Comparison of ENCODE assay signal across 1 cellular context in the genomic region with DNA sequence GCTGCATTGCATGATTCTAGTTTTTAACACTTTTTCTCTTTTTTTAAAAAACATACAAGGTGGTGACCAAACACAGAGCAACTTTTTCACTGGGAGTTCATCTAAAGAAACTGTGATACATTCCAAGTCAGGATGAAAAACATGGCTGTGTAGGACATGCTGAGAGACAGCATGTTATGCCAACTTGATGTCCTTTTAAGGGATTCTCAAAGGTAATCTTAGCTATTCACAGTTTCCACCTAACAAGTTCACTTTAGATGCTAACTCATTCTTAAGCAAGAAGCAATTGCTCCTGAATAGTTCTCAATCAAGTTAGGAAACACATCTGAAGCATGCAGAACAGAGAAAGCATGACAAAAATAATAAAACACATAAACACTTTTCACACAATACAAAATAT.
TF ChIP-seq lines count a peak whose summit lies in the region.

No MANE protein-coding gene starts in this region.

TF ChIP-seq in HepG2, 621 proteins besides CTCF, POLR2A, EP300 and RAD21:
- TF ChIP-seq POLR2G (IDR thresholded peaks at IDR 0.05; ENCODE audit: low read depth, low read length): no peak
- no peak for TF ChIP-seq ZNF775 (CRISPR knock-in tag; IDR thresholded peaks at IDR 0.05; ENCODE audit: borderline replicate concordance)
- no peak for TF ChIP-seq NFKBIZ (CRISPR knock-in tag; IDR thresholded peaks at IDR 0.05)
- TF ChIP-seq ZNF331 (CRISPR knock-in tag; IDR thresholded peaks at IDR 0.05): no peak
- TF ChIP-seq SALL2 (CRISPR knock-in tag; IDR thresholded peaks at IDR 0.05): no peak
- TF ChIP-seq, protein P1, sequence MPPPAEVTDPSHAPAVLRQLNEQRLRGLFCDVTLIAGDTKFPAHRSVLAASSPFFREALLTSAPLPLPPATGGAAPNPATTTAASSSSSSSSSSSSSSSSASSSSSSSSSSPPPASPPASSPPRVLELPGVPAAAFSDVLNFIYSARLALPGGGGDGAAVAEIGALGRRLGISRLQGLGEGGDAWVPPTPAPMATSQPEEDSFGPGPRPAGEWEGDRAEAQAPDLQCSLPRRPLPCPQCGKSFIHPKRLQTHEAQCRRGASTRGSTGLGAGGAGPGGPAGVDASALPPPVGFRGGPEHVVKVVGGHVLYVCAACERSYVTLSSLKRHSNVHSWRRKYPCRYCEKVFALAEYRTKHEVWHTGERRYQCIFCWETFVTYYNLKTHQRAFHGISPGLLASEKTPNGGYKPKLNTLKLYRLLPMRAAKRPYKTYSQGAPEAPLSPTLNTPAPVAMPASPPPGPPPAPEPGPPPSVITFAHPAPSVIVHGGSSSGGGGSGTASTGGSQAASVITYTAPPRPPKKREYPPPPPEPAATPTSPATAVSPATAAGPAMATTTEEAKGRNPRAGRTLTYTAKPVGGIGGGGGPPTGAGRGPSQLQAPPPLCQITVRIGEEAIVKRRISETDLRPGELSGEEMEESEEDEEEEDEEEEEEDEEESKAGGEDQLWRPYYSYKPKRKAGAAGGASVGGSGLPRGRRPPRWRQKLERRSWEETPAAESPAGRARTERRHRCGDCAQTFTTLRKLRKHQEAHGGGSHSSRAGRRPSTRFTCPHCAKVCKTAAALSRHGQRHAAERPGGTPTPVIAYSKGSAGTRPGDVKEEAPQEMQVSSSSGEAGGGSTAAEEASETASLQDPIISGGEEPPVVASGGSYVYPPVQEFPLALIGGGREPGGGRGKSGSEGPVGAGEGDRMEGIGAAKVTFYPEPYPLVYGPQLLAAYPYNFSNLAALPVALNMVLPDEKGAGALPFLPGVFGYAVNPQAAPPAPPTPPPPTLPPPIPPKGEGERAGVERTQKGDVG (CRISPR knock-in tag; IDR thresholded peaks at IDR 0.05; ENCODE audit: borderline replicate concordance): no peak
- TF ChIP-seq, protein P2, sequence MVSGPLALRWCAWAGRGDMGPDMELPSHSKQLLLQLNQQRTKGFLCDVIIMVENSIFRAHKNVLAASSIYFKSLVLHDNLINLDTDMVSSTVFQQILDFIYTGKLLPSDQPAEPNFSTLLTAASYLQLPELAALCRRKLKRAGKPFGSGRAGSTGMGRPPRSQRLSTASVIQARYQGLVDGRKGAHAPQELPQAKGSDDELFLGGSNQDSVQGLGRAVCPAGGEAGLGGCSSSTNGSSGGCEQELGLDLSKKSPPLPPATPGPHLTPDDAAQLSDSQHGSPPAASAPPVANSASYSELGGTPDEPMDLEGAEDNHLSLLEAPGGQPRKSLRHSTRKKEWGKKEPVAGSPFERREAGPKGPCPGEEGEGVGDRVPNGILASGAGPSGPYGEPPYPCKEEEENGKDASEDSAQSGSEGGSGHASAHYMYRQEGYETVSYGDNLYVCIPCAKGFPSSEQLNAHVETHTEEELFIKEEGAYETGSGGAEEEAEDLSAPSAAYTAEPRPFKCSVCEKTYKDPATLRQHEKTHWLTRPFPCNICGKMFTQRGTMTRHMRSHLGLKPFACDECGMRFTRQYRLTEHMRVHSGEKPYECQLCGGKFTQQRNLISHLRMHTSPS (CRISPR knock-in tag; IDR thresholded peaks at IDR 0.05; ENCODE audit: low read depth): no peak
- TF ChIP-seq ZNF382 (CRISPR knock-in tag; IDR thresholded peaks at IDR 0.05; ENCODE audit: borderline replicate concordance): no peak
- TF ChIP-seq, protein P3, sequence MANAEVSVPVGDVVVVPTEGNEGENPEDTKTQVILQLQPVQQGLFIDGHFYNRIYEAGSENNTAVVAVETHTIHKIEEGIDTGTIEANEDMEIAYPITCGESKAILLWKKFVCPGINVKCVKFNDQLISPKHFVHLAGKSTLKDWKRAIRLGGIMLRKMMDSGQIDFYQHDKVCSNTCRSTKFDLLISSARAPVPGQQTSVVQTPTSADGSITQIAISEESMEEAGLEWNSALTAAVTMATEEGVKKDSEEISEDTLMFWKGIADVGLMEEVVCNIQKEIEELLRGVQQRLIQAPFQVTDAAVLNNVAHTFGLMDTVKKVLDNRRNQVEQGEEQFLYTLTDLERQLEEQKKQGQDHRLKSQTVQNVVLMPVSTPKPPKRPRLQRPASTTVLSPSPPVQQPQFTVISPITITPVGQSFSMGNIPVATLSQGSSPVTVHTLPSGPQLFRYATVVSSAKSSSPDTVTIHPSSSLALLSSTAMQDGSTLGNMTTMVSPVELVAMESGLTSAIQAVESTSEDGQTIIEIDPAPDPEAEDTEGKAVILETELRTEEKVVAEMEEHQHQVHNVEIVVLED (CRISPR knock-in tag; IDR thresholded peaks at IDR 0.05; ENCODE audit: borderline replicate concordance): no peak
- TF ChIP-seq, protein P4, sequence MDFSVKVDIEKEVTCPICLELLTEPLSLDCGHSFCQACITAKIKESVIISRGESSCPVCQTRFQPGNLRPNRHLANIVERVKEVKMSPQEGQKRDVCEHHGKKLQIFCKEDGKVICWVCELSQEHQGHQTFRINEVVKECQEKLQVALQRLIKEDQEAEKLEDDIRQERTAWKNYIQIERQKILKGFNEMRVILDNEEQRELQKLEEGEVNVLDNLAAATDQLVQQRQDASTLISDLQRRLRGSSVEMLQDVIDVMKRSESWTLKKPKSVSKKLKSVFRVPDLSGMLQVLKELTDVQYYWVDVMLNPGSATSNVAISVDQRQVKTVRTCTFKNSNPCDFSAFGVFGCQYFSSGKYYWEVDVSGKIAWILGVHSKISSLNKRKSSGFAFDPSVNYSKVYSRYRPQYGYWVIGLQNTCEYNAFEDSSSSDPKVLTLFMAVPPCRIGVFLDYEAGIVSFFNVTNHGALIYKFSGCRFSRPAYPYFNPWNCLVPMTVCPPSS (IDR thresholded peaks at IDR 0.05): no peak
- TF ChIP-seq TBP (CRISPR knock-in tag; IDR thresholded peaks at IDR 0.05): no peak
